Comparison of ENCODE assay signal across 12 cellular contexts in genomic region chr13:72651196-72651595, GRCh38.
DNase-seq lines count a peak whose midpoint lies in the region; ATAC-seq and TF ChIP-seq lines count a peak whose summit lies in the region.
"Had no signal": no experiment of that assay in that cellular context is flagged by ENCODE, and none has a peak within 500 bp of the region (broad histone marks: within the 10 kb centered on the region; RNA-seq: fewer than 3 reads in every experiment).

No MANE protein-coding gene starts in this region.

- H3K4me1 Mint-ChIP-seq in CD8-positive, alpha-beta T cell (ENCODE audit: low read depth), result no peaks in the 10 kb centered on the region
- H3K4me1 Mint-ChIP-seq: CD4-positive, CD25-positive, alpha-beta regulatory T cell; T-helper 17 cell had no signal

- DNase-seq in A673 (ENCODE audit: low spot score) (peak; percentile 11), OCI-M1 (lab: John Stamatoyannopoulos, UW) (peak; percentile 45), fibroblast of pulmonary artery (ENCODE audit: low read depth) (peak; percentile 5), left colon (no peak)
- DNase-seq in CD8-positive, alpha-beta T cell, result no peak
- DNase-seq: stimulated activated CD4-positive, alpha-beta T cell treated with anti-CD3 and anti-CD28 coated beads, Interleukin-15, amount 100 ng/mL, for 24 hours; T-helper 17 cell; upper lobe of left lung had no signal

- no peaks in the 10 kb centered on the region for H3K9me3 Mint-ChIP-seq in CD8-positive, alpha-beta T cell

- H3K27me3 ChIP-seq in A673 (replicated peaks; ENCODE audit: insufficient read depth, low read depth, low read length, poor library complexity), result peaks cover 68% of the 10 kb centered on the region
- no peaks in the 10 kb centered on the region for H3K27me3 ChIP-seq in CD8-positive, alpha-beta T cell (ENCODE audit: insufficient read depth, low read length)
- H3K27me3 ChIP-seq: upper lobe of left lung had no signal

- H3K27ac Mint-ChIP-seq in CD8-positive, alpha-beta T cell, result no peak overlapping the region
- H3K27ac Mint-ChIP-seq: CD4-positive, CD25-positive, alpha-beta regulatory T cell; T-helper 17 cell had no signal

- no peak overlapping the region for H3K4me3 Mint-ChIP-seq in CD8-positive, alpha-beta T cell
- H3K4me3 Mint-ChIP-seq: CD4-positive, CD25-positive, alpha-beta regulatory T cell; T-helper 17 cell had no signal

- no peak overlapping the region for H3K4me3 ChIP-seq in A673 (ENCODE audit: low read depth, low read length, poor library complexity, severe bottlenecking)
- H3K4me3 ChIP-seq in fibroblast of pulmonary artery (replicated peaks; ENCODE audit: low read depth, low read length), result no peak overlapping the region
- H3K4me3 ChIP-seq in CD8-positive, alpha-beta T cell (ENCODE audit: low read depth, low read length), result no peak overlapping the region
- H3K4me3 ChIP-seq: upper lobe of left lung had no signal

- intact Hi-C loops in A673 (cut with micrococcal nuclease; ENCODE audit: unreplicated experiment), result no loop called here
- intact Hi-C loops in CD8-positive, alpha-beta T cell (cut with DNase I, micrococcal nuclease), result no loop called here
- intact Hi-C loops in left colon (cut with DNase I, micrococcal nuclease), result no loop called here

- TF ChIP-seq CTCF in A673 (conservative IDR thresholded peaks at IDR 0.05; ENCODE audit: low read depth, low read length) (peak; percentile 45), fibroblast of pulmonary artery (IDR thresholded peaks at IDR 0.05; ENCODE audit: low read length, missing control alignments) (peak; percentile 24)
- no peak for TF ChIP-seq CTCF in CD8-positive, alpha-beta T cell (IDR thresholded peaks at IDR 0.05)

- BruUV-seq in A673 (replicated peaks; lab: Mats Ljungman, UMichigan), result no TSS peak

- H3K4me1 ChIP-seq in A673 (ENCODE audit: insufficient read depth, low read length, poor library complexity, severe bottlenecking), result no peaks in the 10 kb centered on the region
- H3K4me1 ChIP-seq in CD8-positive, alpha-beta T cell (ENCODE audit: insufficient read depth, low read length), result no peaks in the 10 kb centered on the region
- H3K4me1 ChIP-seq: upper lobe of left lung had no signal

- H3K27ac ChIP-seq in A673 (ENCODE audit: low read depth, low read length, poor library complexity, severe bottlenecking), result no peak overlapping the region
- H3K27ac ChIP-seq in CD8-positive, alpha-beta T cell (ENCODE audit: low read depth, low read length), result no peak overlapping the region
- H3K27ac ChIP-seq: upper lobe of left lung had no signal

- POLR2A ChIA-PET in A673 (lab: Charles Lee; ENCODE audit: low non-redundant PET), result no interaction called here
- POLR2A ChIA-PET in CD8-positive, alpha-beta T cell (lab: Charles Lee), result no interaction called here

- CTCF ChIA-PET in A673 (lab: Charles Lee), result no interaction called here
- CTCF ChIA-PET in CD8-positive, alpha-beta T cell (lab: Charles Lee), result no interaction called here

- peak; percentile 44 for ATAC-seq in HG02885 (IDR thresholded peaks at IDR 0.05; ENCODE audit: poor library complexity, unreplicated experiment)
- no peak for ATAC-seq in GM21381 (IDR thresholded peaks at IDR 0.05; ENCODE audit: unreplicated experiment)
- ATAC-seq in CD8-positive, alpha-beta T cell, result no peak
- no peak for ATAC-seq in GM21390 (IDR thresholded peaks at IDR 0.05; ENCODE audit: unreplicated experiment)
- ATAC-seq in left colon, result no peak
- ATAC-seq: T-helper 17 cell had no signal

- H3K36me3 ChIP-seq in A673 (ENCODE audit: insufficient read depth, low read length, poor library complexity, severe bottlenecking), result no peaks in the 10 kb centered on the region
- H3K36me3 ChIP-seq in CD8-positive, alpha-beta T cell (ENCODE audit: insufficient read depth, low read length), result no peaks in the 10 kb centered on the region
- H3K36me3 ChIP-seq: upper lobe of left lung had no signal

- H3K9me3 ChIP-seq in A673 (ENCODE audit: low read depth, low read length, poor library complexity, severe bottlenecking), result no peaks in the 10 kb centered on the region
- H3K9me3 ChIP-seq in CD8-positive, alpha-beta T cell (ENCODE audit: low read length), result no peaks in the 10 kb centered on the region
- H3K9me3 ChIP-seq: upper lobe of left lung had no signal

- no peaks in the 10 kb centered on the region for H3K36me3 Mint-ChIP-seq in CD8-positive, alpha-beta T cell
- H3K36me3 Mint-ChIP-seq: CD4-positive, CD25-positive, alpha-beta regulatory T cell had no signal

- H3K27me3 Mint-ChIP-seq in CD8-positive, alpha-beta T cell (ENCODE audit: low read depth), result peaks cover 3% of the 10 kb centered on the region

Comparison
In these comparisons a context has a peak if more than half of its experiments do, and no peak if none do; other contexts are left out.
1. DNase-seq: peak in A673 (single experiment), OCI-M1 (single experiment) and fibroblast of pulmonary artery (single experiment); none in CD8-positive, alpha-beta T cell (0 of 7) and left colon (0 of 2).